ENCODE assay signal across 17 cellular contexts in the genomic region with DNA sequence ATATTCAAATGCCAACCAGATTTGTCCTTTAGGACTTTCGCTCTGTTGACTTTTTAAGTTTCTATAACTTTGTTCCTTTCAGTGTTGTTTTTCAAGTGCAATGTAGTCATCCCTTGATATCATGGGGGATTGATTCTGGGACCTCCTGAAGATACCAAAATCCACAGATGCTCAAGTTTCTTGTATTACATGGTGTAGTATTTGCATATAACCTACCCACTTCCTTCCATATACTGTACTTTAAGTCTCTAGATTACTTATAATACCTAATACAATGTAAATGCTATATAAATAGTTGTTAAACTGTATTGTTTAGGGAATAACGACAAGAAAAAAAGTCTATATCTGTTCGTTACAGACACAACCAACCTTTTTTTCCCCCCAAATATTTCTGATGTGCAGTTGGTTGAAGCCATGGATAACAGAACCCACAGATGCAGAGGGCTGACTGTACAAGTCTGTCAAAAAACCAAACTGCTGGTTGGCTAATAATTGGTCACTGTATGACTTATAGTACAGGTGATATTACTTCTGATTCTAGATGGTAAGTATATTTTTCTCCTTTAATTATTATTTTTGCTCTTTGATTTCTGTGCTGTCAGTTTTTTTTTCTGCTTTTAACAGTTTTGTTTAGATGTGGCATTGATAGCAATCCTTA. TPM values are rescaled to one million over a fixed set of nuclear protein-coding genes. Genes with fewer than 3 reads are reported as not detected.
DNase-seq lines count a peak whose midpoint lies in the region; ATAC-seq and TF ChIP-seq lines count a peak whose summit lies in the region.
"Had no signal": no experiment of that assay in that cellular context is flagged by ENCODE, and none has a peak within 500 bp of the region (broad histone marks: within the 10 kb centered on the region; RNA-seq: fewer than 3 reads in every experiment).

No MANE protein-coding gene starts in this region.

- peaks cover 4% of the 10 kb centered on the region for H3K36me3 Mint-ChIP-seq in dendritic cell treated with granulocyte-macrophage colony-stimulating factor and Interleukin-4, amounts not matched to agents 40 ng/mL and 50 ng/mL, for 4 days (ENCODE audit: low read depth)
- no peaks in the 10 kb centered on the region for H3K36me3 Mint-ChIP-seq in mesothelial cell of epicardium

- H2AFZ ChIP-seq in PC-3 (ENCODE audit: low read length): no peak overlapping the region

- ATAC-seq in GM18498 (IDR thresholded peaks at IDR 0.05; ENCODE audit: unreplicated experiment): peak; percentile 65
- ATAC-seq in GM19463 (IDR thresholded peaks at IDR 0.05; ENCODE audit: unreplicated experiment): peak; percentile 62
- peak; percentile 66 for ATAC-seq in HG03175 (IDR thresholded peaks at IDR 0.05; ENCODE audit: unreplicated experiment)
- ATAC-seq in PC-3: no peak

- POLR2A ChIA-PET in PC-3 (lab: Charles Lee; ENCODE audit: unreplicated experiment): no interaction called here

- peak overlapping the region; percentile 86 for H3K27ac Mint-ChIP-seq in dendritic cell treated with granulocyte-macrophage colony-stimulating factor and Interleukin-4, amounts not matched to agents 40 ng/mL and 50 ng/mL, for 4 days
- H3K27ac Mint-ChIP-seq in mesothelial cell of epicardium: no peak overlapping the region

- H3K27ac ChIP-seq in PC-3 (ENCODE audit: low read length): no peak overlapping the region
- H3K27ac ChIP-seq: epithelial cell of prostate, SK-N-MC, thoracic aorta had no signal

- H3K9me3 Mint-ChIP-seq in dendritic cell treated with granulocyte-macrophage colony-stimulating factor and Interleukin-4, amounts not matched to agents 40 ng/mL and 50 ng/mL, for 4 days: peaks cover 5% of the 10 kb centered on the region
- H3K9me3 Mint-ChIP-seq in mesothelial cell of epicardium: peaks cover 5% of the 10 kb centered on the region

- intact Hi-C loops in dendritic cell treated with granulocyte-macrophage colony-stimulating factor and Interleukin-4, amounts not matched to agents 40 ng/mL and 50 ng/mL, for 4 days (cut with micrococcal nuclease): no loop called here
- intact Hi-C loops in PC-3 (cut with micrococcal nuclease): no loop called here

- no peaks in the 10 kb centered on the region for H3K9me3 ChIP-seq in PC-3 (ENCODE audit: low read length)
- H3K9me3 ChIP-seq: left lung, thoracic aorta had no signal

- H3K27me3 Mint-ChIP-seq in dendritic cell treated with granulocyte-macrophage colony-stimulating factor and Interleukin-4, amounts not matched to agents 40 ng/mL and 50 ng/mL, for 4 days: no peaks in the 10 kb centered on the region
- no peaks in the 10 kb centered on the region for H3K27me3 Mint-ChIP-seq in mesothelial cell of epicardium (ENCODE audit: low read depth)

- DNase-seq in cerebellum (ENCODE audit: low spot score) (no peak), PC-3 (no peak), HPDE6-E6E7 (ENCODE audit: extremely low spot score) (no peak), mesothelial cell of epicardium (ENCODE audit: low spot score in 2 of 2, unreplicated experiment in 2 of 2) (no peak)
- DNase-seq: activated T-cell treated with anti-CD3 and anti-CD28 coated beads for 4 hours, EL, HCEC 1CT, left lung, NCI-H1436 had no signal

- no peak overlapping the region for H3K4me3 ChIP-seq in PC-3 (ENCODE audit: low read length)
- H3K4me3 ChIP-seq: left lung, SK-N-MC, smooth muscle cell, thoracic aorta had no signal

- CTCF ChIA-PET in PC-3 (lab: Charles Lee): no interaction called here

- H3K36me3 ChIP-seq in PC-3 (ENCODE audit: low read depth, low read length): no peaks in the 10 kb centered on the region
- H3K36me3 ChIP-seq: left lung, thoracic aorta had no signal

- H3K4me1 ChIP-seq in PC-3 (ENCODE audit: insufficient read depth, low read length): peaks cover 9% of the 10 kb centered on the region; the same call in 1 of the 2 replicates

- H3F3A ChIP-seq in PC-3 (ENCODE audit: low read length, unreplicated experiment): no peaks in the 10 kb centered on the region

- H3K27me3 ChIP-seq in PC-3 (ENCODE audit: low read length): no peaks in the 10 kb centered on the region
- H3K27me3 ChIP-seq: left lung had no signal

- TF ChIP-seq CTCF in PC-3 (conservative IDR thresholded peaks at IDR 0.05; ENCODE audit: low read depth, low read length) (no peak), mesothelial cell of epicardium (IDR thresholded peaks at IDR 0.05; ENCODE audit: unreplicated experiment) (no peak)

- peaks cover 88% of the 10 kb centered on the region for H3K79me2 ChIP-seq in PC-3 (ENCODE audit: low read length)

- no peak overlapping the region for H3K4me3 Mint-ChIP-seq in dendritic cell treated with granulocyte-macrophage colony-stimulating factor and Interleukin-4, amounts not matched to agents 40 ng/mL and 50 ng/mL, for 4 days
- H3K4me3 Mint-ChIP-seq in mesothelial cell of epicardium: no peak overlapping the region

- no peak overlapping the region for H3K9ac ChIP-seq in PC-3 (ENCODE audit: low read length)

- H3K4me1 Mint-ChIP-seq in dendritic cell treated with granulocyte-macrophage colony-stimulating factor and Interleukin-4, amounts not matched to agents 40 ng/mL and 50 ng/mL, for 4 days (ENCODE audit: low read depth): peaks cover 34% of the 10 kb centered on the region
- H3K4me1 Mint-ChIP-seq in mesothelial cell of epicardium: peaks cover 3% of the 10 kb centered on the region

- H3K9me2 ChIP-seq in PC-3 (replicated peaks; ENCODE audit: low read length): no peaks in the 10 kb centered on the region

- H3K4me2 ChIP-seq in PC-3 (ENCODE audit: low read length): no peak overlapping the region
- H3K4me2 ChIP-seq: smooth muscle cell had no signal

- BruUV-seq in PC-3 (replicated peaks; lab: Mats Ljungman, UMichigan): no TSS peak

- peaks cover 21% of the 10 kb centered on the region; the same call in 1 of the 2 replicates for H4K20me1 ChIP-seq in PC-3 (ENCODE audit: low read length)

RNA-seq across cellular contexts. Expression of a gene that starts 13.8 kb away (rescaled TPM):
- total RNA-seq in cerebellum (48.8 TPM), PC-3 (2014; rRNA removed) (10.5 and 12.1 TPM in 2 replicates), mesothelial cell of epicardium (10.1 to 12.9 TPM (median 12.8 TPM) in 3 replicates)
